ENCODE assay signal across 8 cellular contexts in genomic region chr3:15805756-15806266, GRCh38. TPM values are rescaled to one million over a fixed set of nuclear protein-coding genes. Genes with fewer than 3 reads are reported as not detected.
A peak's percentile ranks its signal among the peaks of the same experiment; 100 is the strongest.
DNase-seq lines count a peak whose midpoint lies in the region; ATAC-seq and TF ChIP-seq lines count a peak whose summit lies in the region.

No MANE protein-coding gene starts in this region.

- H3K4me1 ChIP-seq in left ventricle myocardium inferior (peaks cover 31% of the 10 kb centered on the region), lung (ENCODE audit: control insufficient read depth in 2 of 2, insufficient read depth in 2 of 2, low read length in 2 of 2) (peaks cover 0 to 7% of the 10 kb centered on the region in 2 donors), esophagus muscularis mucosa (peaks cover 0 to 21% (median 12%) of the 10 kb centered on the region in 4 donors), vagina (peaks cover 8% of the 10 kb centered on the region)

- 32 to 36% methylated on average over 7 of the region's 7 CpGs for WGBS in lung, 2 donors
- WGBS in esophagus muscularis mucosa, result 46% methylated on average over 7 of the region's 7 CpGs

- H3K36me3 ChIP-seq in left ventricle myocardium inferior, result no peaks in the 10 kb centered on the region
- no peaks in the 10 kb centered on the region for H3K36me3 ChIP-seq in lung (ENCODE audit: control insufficient read depth in 2 of 2, insufficient read depth in 2 of 2, low read length in 2 of 2)
- H3K36me3 ChIP-seq in esophagus muscularis mucosa, result no peaks in the 10 kb centered on the region
- no peaks in the 10 kb centered on the region for H3K36me3 ChIP-seq in vagina

- DNase-seq in left ventricle myocardium superior (no peak), left ventricle myocardium inferior (no peak), SKM-1 (lab: John Stamatoyannopoulos, UW; ENCODE audit: unreplicated experiment) (peak; percentile 82), lung (ENCODE audit: low spot score) (no peak), esophagus muscularis mucosa (ENCODE audit: extremely low spot score) (no peak), hypothalamus (lab: John Stamatoyannopoulos, UW) (no peak), vagina (ENCODE audit: extremely low spot score in 2 of 2) (no peak)

- peak; percentile 26 for ATAC-seq in left ventricle myocardium superior
- peak; percentile 74 for ATAC-seq in HG03095 (IDR thresholded peaks at IDR 0.05; ENCODE audit: unreplicated experiment)
- peak; percentile 55 for ATAC-seq in lung (ENCODE audit: insufficient read depth, low FRiP score)

- H3K9me3 ChIP-seq in left ventricle myocardium inferior (replicated peaks), result no peaks in the 10 kb centered on the region
- H3K9me3 ChIP-seq in lung (ENCODE audit: control insufficient read depth in 2 of 2, insufficient read depth in 1 of 2, low read length in 1 of 2), result no peaks in the 10 kb centered on the region
- no peaks in the 10 kb centered on the region for H3K9me3 ChIP-seq in esophagus muscularis mucosa
- H3K9me3 ChIP-seq in vagina, result no peaks in the 10 kb centered on the region

- no peak for TF ChIP-seq POLR2A in esophagus muscularis mucosa (IDR thresholded peaks at IDR 0.05; ENCODE audit: low read depth)
- TF ChIP-seq POLR2A in vagina (IDR thresholded peaks at IDR 0.05), result no peak

- H3K27me3 ChIP-seq in left ventricle myocardium inferior (ENCODE audit: low read depth) (no peaks in the 10 kb centered on the region), lung (ENCODE audit: control insufficient read depth, insufficient read depth) (no peaks in the 10 kb centered on the region), esophagus muscularis mucosa (no peaks in the 10 kb centered on the region), vagina (no peaks in the 10 kb centered on the region)

- TF ChIP-seq CTCF in left ventricle myocardium inferior (IDR thresholded peaks at IDR 0.05; ENCODE audit: borderline replicate concordance), result no peak
- TF ChIP-seq CTCF in lung (IDR thresholded peaks at IDR 0.05; ENCODE audit: control extremely low read depth, extremely low read depth), result no peak
- TF ChIP-seq CTCF in esophagus muscularis mucosa (IDR thresholded peaks at IDR 0.05), result no peak
- no peak for TF ChIP-seq CTCF in vagina (IDR thresholded peaks at IDR 0.05)

- intact Hi-C loops in left ventricle myocardium superior (cut with micrococcal nuclease), result no loop called here
- intact Hi-C loops in left ventricle myocardium inferior (cut with micrococcal nuclease), result no loop called here
- intact Hi-C loops in esophagus muscularis mucosa (cut with DNase I), result no loop called here
- intact Hi-C loops in vagina (cut with DNase I), result no loop called here

- no peak overlapping the region for H3K27ac ChIP-seq in left ventricle myocardium inferior (replicated peaks)
- no peak overlapping the region for H3K27ac ChIP-seq in lung (ENCODE audit: low read depth in 1 of 2, low read length in 1 of 2)
- peak overlapping the region in 2 of 4 donors; percentile 29 to 38 for H3K27ac ChIP-seq in esophagus muscularis mucosa (replicated peaks in 1 of 4)
- no peak overlapping the region for H3K27ac ChIP-seq in vagina

- TF ChIP-seq EP300 in esophagus muscularis mucosa (IDR thresholded peaks at IDR 0.05), result no peak

- H3K4me3 ChIP-seq in left ventricle myocardium inferior, result no peak overlapping the region
- no peak overlapping the region for H3K4me3 ChIP-seq in lung
- H3K4me3 ChIP-seq in esophagus muscularis mucosa, result no peak overlapping the region
- no peak overlapping the region for H3K4me3 ChIP-seq in vagina

RNA-seq across cellular contexts. Expression of gene ANKRD28, which starts 8.0 kb away (rescaled TPM):
- 23.9 TPM for total RNA-seq in left ventricle myocardium superior
- total RNA-seq in left ventricle myocardium inferior, result 21.6 TPM
- total RNA-seq in lung, result 10 to 100 TPM; 64.3 to 66.7 TPM
- polyA plus RNA-seq in lung, result 10 to 100 TPM; 11.1 to 14.1 TPM
- 10 to 100 TPM; 21.2 to 34.8 (median 26.9) TPM for total RNA-seq in esophagus muscularis mucosa
- total RNA-seq in vagina, result 48.6 TPM
